Comparison of ENCODE assay signal across 8 cellular contexts in genomic region chr4:140103676-140104075, GRCh38. TPM values are rescaled to one million over a fixed set of nuclear protein-coding genes. Genes with fewer than 3 reads are reported as not detected.
A peak's percentile ranks its signal among the peaks of the same experiment; 100 is the strongest.
DNase-seq lines count a peak whose midpoint lies in the region; ATAC-seq and TF ChIP-seq lines count a peak whose summit lies in the region.

No MANE protein-coding gene starts in this region.

- peaks cover 28% of the 10 kb centered on the region for H3K4me1 ChIP-seq in A673 (ENCODE audit: insufficient read depth, low read length, poor library complexity, severe bottlenecking)
- H3K4me1 ChIP-seq in BE2C: peaks cover 3% of the 10 kb centered on the region; the same call in 1 of the 2 replicates

- no peaks in the 10 kb centered on the region for H3K27me3 Mint-ChIP-seq in naive thymus-derived CD8-positive, alpha-beta T cell

- no peak for TF ChIP-seq CTCF in A673 (conservative IDR thresholded peaks at IDR 0.05; ENCODE audit: low read depth, low read length)
- no peak for TF ChIP-seq CTCF in BE2C (IDR thresholded peaks at IDR 0.05; ENCODE audit: low read depth, low read length)

- H3K4me1 Mint-ChIP-seq in naive thymus-derived CD8-positive, alpha-beta T cell: peaks cover 28 to 59% (median 46%) of the 10 kb centered on the region in 4 donors

- H3K9me3 ChIP-seq in A673 (ENCODE audit: low read depth, low read length, poor library complexity, severe bottlenecking) (no peaks in the 10 kb centered on the region), BE2C (peaks cover 3% of the 10 kb centered on the region; the same call in 1 of the 2 replicates)

- ATAC-seq in GM19043 (IDR thresholded peaks at IDR 0.05; ENCODE audit: low read depth, unreplicated experiment) (peak; percentile 72), HG03439 (IDR thresholded peaks at IDR 0.05; ENCODE audit: unreplicated experiment) (peak; percentile 70), left lobe of liver (no peak)
- ATAC-seq in naive thymus-derived CD8-positive, alpha-beta T cell: peak; percentile 44 to 66

- H3K27ac ChIP-seq in A673 (ENCODE audit: low read depth, low read length, poor library complexity, severe bottlenecking): no peak overlapping the region

- H3K4me3 Mint-ChIP-seq in naive thymus-derived CD8-positive, alpha-beta T cell: peak overlapping the region in 1 of 10 donors; percentile 37

- H3K36me3 Mint-ChIP-seq in naive thymus-derived CD8-positive, alpha-beta T cell: no peaks in the 10 kb centered on the region

- CTCF ChIA-PET in A673 (lab: Charles Lee): no interaction called here

- intact Hi-C loops in A673 (cut with micrococcal nuclease; ENCODE audit: unreplicated experiment): no loop called here

- H3K4me3 ChIP-seq in A673 (ENCODE audit: low read depth, low read length, poor library complexity, severe bottlenecking): no peak overlapping the region
- no peak overlapping the region for H3K4me3 ChIP-seq in BE2C (ENCODE audit: low read depth, low read length)

- POLR2A ChIA-PET in A673 (lab: Charles Lee; ENCODE audit: low non-redundant PET): no interaction called here
- POLR2A ChIA-PET in naive thymus-derived CD8-positive, alpha-beta T cell (lab: Charles Lee): no interaction called here

- no peaks in the 10 kb centered on the region for H3K36me3 ChIP-seq in A673 (ENCODE audit: insufficient read depth, low read length, poor library complexity, severe bottlenecking)
- H3K36me3 ChIP-seq in BE2C: no peaks in the 10 kb centered on the region

- H3K27ac Mint-ChIP-seq in naive thymus-derived CD8-positive, alpha-beta T cell: peak overlapping the region in 3 of 10 donors; percentile 5 to 63 (median 54)

- no peaks in the 10 kb centered on the region for H3K9me3 Mint-ChIP-seq in naive thymus-derived CD8-positive, alpha-beta T cell

- BruUV-seq in A673 (replicated peaks; lab: Mats Ljungman, UMichigan): no TSS peak

- DNase-seq in A673 (ENCODE audit: low spot score) (peak; percentile 23), BE2C (no peak), occipital lobe (lab: John Stamatoyannopoulos, UW) (no peak), left lobe of liver (ENCODE audit: low spot score) (no peak)
- peak; percentile 45 to 55 for DNase-seq in activated CD4-positive, alpha-beta T cell treated with anti-CD3 and anti-CD28 coated beads, Interleukin-2, amount 50 U/mL, for 48 hours
- no peak for DNase-seq in naive thymus-derived CD8-positive, alpha-beta T cell

- no peaks in the 10 kb centered on the region for H3K27me3 ChIP-seq in A673 (replicated peaks; ENCODE audit: insufficient read depth, low read depth, low read length, poor library complexity)
- no peaks in the 10 kb centered on the region for H3K27me3 ChIP-seq in BE2C

RNA-seq across cellular contexts. Expression of gene MAML3, which starts 50.3 kb away (rescaled TPM):
- 3.7 and 4.3 TPM in 2 replicates for total RNA-seq in A673 (2021)
- total RNA-seq in naive thymus-derived CD8-positive, alpha-beta T cell: 1 to 10 TPM; 4.9 to 5.3 TPM
- polyA plus RNA-seq in naive thymus-derived CD8-positive, alpha-beta T cell: 1 to 10 TPM in 2 of 3 donors, under 1 TPM in 1; 0.51 to 1.6 (median 1.4) TPM
- 14.1 TPM for polyA plus RNA-seq in BE2C (2012; ENCODE audit: insufficient read depth, insufficient read length, low read depth)
- total RNA-seq in occipital lobe: 4.4 TPM
- total RNA-seq in left lobe of liver: 8.4 TPM

Comparison
In these comparisons a context has a peak if more than half of its experiments do, and no peak if none do; other contexts are left out.
1. DNase-seq: peak in A673 (single experiment) and activated CD4-positive, alpha-beta T cell treated with anti-CD3 and anti-CD28 coated beads, Interleukin-2, amount 50 U/mL, for 48 hours (2 of 2); none in naive thymus-derived CD8-positive, alpha-beta T cell (0 of 10), BE2C (single experiment), occipital lobe (single experiment) and left lobe of liver (single experiment).